Comparison of ENCODE assay signal across 9 cellular contexts in the genomic region with DNA sequence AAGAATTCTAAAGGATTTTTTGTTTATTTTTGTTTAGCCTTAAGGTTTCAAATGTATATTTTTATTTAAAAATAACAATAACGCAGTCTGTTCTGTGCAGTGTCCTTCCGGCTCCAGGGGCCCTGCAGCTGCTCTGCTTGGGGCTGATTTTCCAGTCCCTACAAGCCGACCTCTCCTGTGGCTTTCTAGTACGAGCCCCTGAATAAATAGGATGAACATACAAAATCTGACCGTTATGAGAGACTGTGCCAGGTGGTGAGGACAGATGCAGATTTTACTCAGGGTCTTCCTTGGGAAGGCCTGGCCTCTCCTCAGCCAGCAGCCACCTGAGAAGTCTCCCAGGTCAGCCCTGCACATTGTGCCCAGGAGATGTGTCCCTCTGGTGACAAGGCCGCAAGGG. TPM values are rescaled to one million over a fixed set of nuclear protein-coding genes. Genes with fewer than 3 reads are reported as not detected.
"Had no signal": no experiment of that assay in that cellular context is flagged by ENCODE, and none has a peak within 500 bp of the region (broad histone marks: within the 10 kb centered on the region; RNA-seq: fewer than 3 reads in every experiment).

No MANE protein-coding gene starts in this region.

- H3K4me3 ChIP-seq: GM23248, HAP-1 had no signal

- H3K36me3 Mint-ChIP-seq: IgD-negative memory B cell had no signal

- H3K9ac ChIP-seq: GM23248 had no signal

- H3K4me3 Mint-ChIP-seq: HFFc6, IgD-negative memory B cell had no signal

- ATAC-seq: HCT116, HepG2 had no signal

- H3K27ac ChIP-seq: GM23248, HL-60 had no signal

- DNase-seq: GM23248, GOT3, H7, HFFc6 had no signal

- H3K27ac Mint-ChIP-seq: HFFc6, IgD-negative memory B cell had no signal

- H3K36me3 ChIP-seq: HAP-1 had no signal

- H3K4me1 ChIP-seq: HAP-1 had no signal

- H3K9me3 ChIP-seq: HAP-1 had no signal

RNA-seq across cellular contexts. Expression of a gene that starts 59.2 kb away (rescaled TPM):
- total RNA-seq: GM23248, HFFc6 had no signal
- polyA plus RNA-seq: GM23248, IgD-negative memory B cell had no signal
